In genomic region chr18:23701544-23702064, GRCh38 we compare ENCODE assay signal across 21 cellular contexts. TPM values are rescaled to one million over a fixed set of nuclear protein-coding genes. Genes with fewer than 3 reads are reported as not detected.
DNase-seq lines count a peak whose midpoint lies in the region; ATAC-seq and TF ChIP-seq lines count a peak whose summit lies in the region.
"Had no signal": no experiment of that assay in that cellular context is flagged by ENCODE, and none has a peak within 500 bp of the region (broad histone marks: within the 10 kb centered on the region; RNA-seq: fewer than 3 reads in every experiment).

No MANE protein-coding gene starts in this region.

- no peaks in the 10 kb centered on the region for H3K9me3 Mint-ChIP-seq in GM23338
- H3K9me3 Mint-ChIP-seq: CD8-positive, alpha-beta T cell; H9; HFFc6 had no signal

- H3K27me3 Mint-ChIP-seq in GM23338 (ENCODE audit: insufficient read depth, low read depth, poor library complexity), result peaks cover 2% of the 10 kb centered on the region

- no peaks in the 10 kb centered on the region for H4K20me1 ChIP-seq in GM23338 (replicated peaks; ENCODE audit: insufficient read depth)
- H4K20me1 ChIP-seq in MM.1S (ENCODE audit: insufficient read depth, low read length), result no peaks in the 10 kb centered on the region

- peak; percentile 14 to 38; a peak in 2 of 4 replicates for TF ChIP-seq CTCF in GM23338 (conservative IDR thresholded peaks at IDR 0.05; ENCODE audit: low read depth in 2 of 2)
- no peak for TF ChIP-seq CTCF in MM.1S (IDR thresholded peaks at IDR 0.05; ENCODE audit: low read length)

- H3F3A ChIP-seq in GM23338 (replicated peaks; ENCODE audit: low read depth) (no peaks in the 10 kb centered on the region), MM.1S (ENCODE audit: insufficient read depth, low read length) (no peaks in the 10 kb centered on the region)

- DNase-seq in NCI-H82 (lab: John Stamatoyannopoulos, UW) (peak; percentile 27), NCI-H82 treated with DMSO at 0.1 percent for 48 hours (lab: John Stamatoyannopoulos, UW; ENCODE audit: unreplicated experiment) (no peak), GM23338 (ENCODE audit: low spot score) (no peak), MM.1S (no peak), Ammon's horn (ENCODE audit: low spot score) (no peak), left colon (no peak)
- no peak for DNase-seq in activated CD8-positive, alpha-beta memory T cell treated with anti-CD3 and anti-CD28 coated beads for 24 hours
- DNase-seq: ACHN; AML-193; C1 segment of cervical spinal cord; Caco-2; CD4-positive, CD25-positive, alpha-beta regulatory T cell; CD8-positive, alpha-beta T cell; DMS153; DND-41; GDM1; GM23248; H9; HFFc6 had no signal

- H3K27ac Mint-ChIP-seq in GM23338, result no peak overlapping the region
- H3K27ac Mint-ChIP-seq: CD4-positive, CD25-positive, alpha-beta regulatory T cell; CD8-positive, alpha-beta T cell; H9; HFFc6 had no signal

- no peaks in the 10 kb centered on the region for H3K4me1 Mint-ChIP-seq in GM23338
- H3K4me1 Mint-ChIP-seq: CD4-positive, CD25-positive, alpha-beta regulatory T cell; H9 had no signal

- ATAC-seq in GM23338 (no peak), left colon (no peak)
- ATAC-seq: CD8-positive, alpha-beta T cell had no signal

- H2AFZ ChIP-seq in GM23338 (no peak overlapping the region), MM.1S (ENCODE audit: low read length) (no peak overlapping the region)
- H2AFZ ChIP-seq: GM23248 had no signal

- no peaks in the 10 kb centered on the region for H3K36me3 Mint-ChIP-seq in GM23338 (ENCODE audit: low read depth)
- H3K36me3 Mint-ChIP-seq: CD4-positive, CD25-positive, alpha-beta regulatory T cell; CD8-positive, alpha-beta T cell had no signal

- H3K79me2 ChIP-seq in GM23338 (replicated peaks; ENCODE audit: insufficient read depth), result no peaks in the 10 kb centered on the region
- H3K79me2 ChIP-seq in MM.1S (ENCODE audit: low read length), result no peaks in the 10 kb centered on the region

- H3K4me3 ChIP-seq in GM23338 (no peak overlapping the region), MM.1S (ENCODE audit: low read length) (no peak overlapping the region)
- H3K4me3 ChIP-seq: GM12878, GM23248 had no signal

- H3K27me3 ChIP-seq in GM23338 (ENCODE audit: insufficient read depth) (no peaks in the 10 kb centered on the region), MM.1S (replicated peaks; ENCODE audit: insufficient read depth, low read length) (no peaks in the 10 kb centered on the region)

- no peaks in the 10 kb centered on the region; the same call in 1 of the 2 replicates for H3K9me2 ChIP-seq in GM23338 (ENCODE audit: insufficient read depth)
- H3K9me2 ChIP-seq in MM.1S (replicated peaks; ENCODE audit: insufficient read depth, low read length), result no peaks in the 10 kb centered on the region

- H3K4me2 ChIP-seq in GM23338 (no peak overlapping the region), MM.1S (ENCODE audit: low read depth, low read length) (no peak overlapping the region)

- H3K9ac ChIP-seq in MM.1S (ENCODE audit: low read length), result no peak overlapping the region
- H3K9ac ChIP-seq: GM23248 had no signal

- intact Hi-C loops in left colon (cut with DNase I, micrococcal nuclease), result loop anchor here in 1 of 2 donors (10.0 kb wide), 1 partner anchor 77 kb away; no protein-coding TSS in a partner anchor

- no peaks in the 10 kb centered on the region for H3K9me3 ChIP-seq in MM.1S (replicated peaks; ENCODE audit: insufficient read depth, low read length)
- H3K9me3 ChIP-seq: Caco-2 had no signal

- H3K36me3 ChIP-seq in GM23338 (ENCODE audit: insufficient read depth) (no peaks in the 10 kb centered on the region), MM.1S (replicated peaks; ENCODE audit: insufficient read depth, low read length) (no peaks in the 10 kb centered on the region)

- H3K4me3 Mint-ChIP-seq in GM23338, result no peak overlapping the region
- H3K4me3 Mint-ChIP-seq: CD4-positive, CD25-positive, alpha-beta regulatory T cell; CD8-positive, alpha-beta T cell; H9; HFFc6 had no signal

- H3K27ac ChIP-seq in GM23338 (ENCODE audit: low read depth), result no peak overlapping the region
- peak overlapping the region; percentile 1; the same call in 1 of the 2 replicates for H3K27ac ChIP-seq in MM.1S (ENCODE audit: low read length)
- H3K27ac ChIP-seq: 22Rv1, GM23248 had no signal

- no peaks in the 10 kb centered on the region for H3K4me1 ChIP-seq in GM23338 (ENCODE audit: insufficient read depth)
- H3K4me1 ChIP-seq in MM.1S (ENCODE audit: low read length), result peaks cover 7% of the 10 kb centered on the region; the same call in 1 of the 2 replicates
- H3K4me1 ChIP-seq: Caco-2 had no signal

TF ChIP-seq in GM23338, 12 proteins besides CTCF, POLR2A, EP300 and RAD21 (continues in another document):
- TF ChIP-seq EZH2 (IDR thresholded peaks at IDR 0.05; ENCODE audit: low read depth, unreplicated experiment) (no peak), EZH2phosphoT487 (IDR thresholded peaks at IDR 0.05; ENCODE audit: unreplicated experiment) (no peak), JUNB (IDR thresholded peaks at IDR 0.05; ENCODE audit: unreplicated experiment) (no peak), NANOG (IDR thresholded peaks at IDR 0.05; ENCODE audit: borderline replicate concordance) (no peak), CREB1 (CRISPR knock-in tag; IDR thresholded peaks at IDR 0.05; ENCODE audit: low read depth) (no peak), STAT1 (IDR thresholded peaks at IDR 0.05; ENCODE audit: unreplicated experiment) (no peak)
- TF ChIP-seq, protein P1, sequence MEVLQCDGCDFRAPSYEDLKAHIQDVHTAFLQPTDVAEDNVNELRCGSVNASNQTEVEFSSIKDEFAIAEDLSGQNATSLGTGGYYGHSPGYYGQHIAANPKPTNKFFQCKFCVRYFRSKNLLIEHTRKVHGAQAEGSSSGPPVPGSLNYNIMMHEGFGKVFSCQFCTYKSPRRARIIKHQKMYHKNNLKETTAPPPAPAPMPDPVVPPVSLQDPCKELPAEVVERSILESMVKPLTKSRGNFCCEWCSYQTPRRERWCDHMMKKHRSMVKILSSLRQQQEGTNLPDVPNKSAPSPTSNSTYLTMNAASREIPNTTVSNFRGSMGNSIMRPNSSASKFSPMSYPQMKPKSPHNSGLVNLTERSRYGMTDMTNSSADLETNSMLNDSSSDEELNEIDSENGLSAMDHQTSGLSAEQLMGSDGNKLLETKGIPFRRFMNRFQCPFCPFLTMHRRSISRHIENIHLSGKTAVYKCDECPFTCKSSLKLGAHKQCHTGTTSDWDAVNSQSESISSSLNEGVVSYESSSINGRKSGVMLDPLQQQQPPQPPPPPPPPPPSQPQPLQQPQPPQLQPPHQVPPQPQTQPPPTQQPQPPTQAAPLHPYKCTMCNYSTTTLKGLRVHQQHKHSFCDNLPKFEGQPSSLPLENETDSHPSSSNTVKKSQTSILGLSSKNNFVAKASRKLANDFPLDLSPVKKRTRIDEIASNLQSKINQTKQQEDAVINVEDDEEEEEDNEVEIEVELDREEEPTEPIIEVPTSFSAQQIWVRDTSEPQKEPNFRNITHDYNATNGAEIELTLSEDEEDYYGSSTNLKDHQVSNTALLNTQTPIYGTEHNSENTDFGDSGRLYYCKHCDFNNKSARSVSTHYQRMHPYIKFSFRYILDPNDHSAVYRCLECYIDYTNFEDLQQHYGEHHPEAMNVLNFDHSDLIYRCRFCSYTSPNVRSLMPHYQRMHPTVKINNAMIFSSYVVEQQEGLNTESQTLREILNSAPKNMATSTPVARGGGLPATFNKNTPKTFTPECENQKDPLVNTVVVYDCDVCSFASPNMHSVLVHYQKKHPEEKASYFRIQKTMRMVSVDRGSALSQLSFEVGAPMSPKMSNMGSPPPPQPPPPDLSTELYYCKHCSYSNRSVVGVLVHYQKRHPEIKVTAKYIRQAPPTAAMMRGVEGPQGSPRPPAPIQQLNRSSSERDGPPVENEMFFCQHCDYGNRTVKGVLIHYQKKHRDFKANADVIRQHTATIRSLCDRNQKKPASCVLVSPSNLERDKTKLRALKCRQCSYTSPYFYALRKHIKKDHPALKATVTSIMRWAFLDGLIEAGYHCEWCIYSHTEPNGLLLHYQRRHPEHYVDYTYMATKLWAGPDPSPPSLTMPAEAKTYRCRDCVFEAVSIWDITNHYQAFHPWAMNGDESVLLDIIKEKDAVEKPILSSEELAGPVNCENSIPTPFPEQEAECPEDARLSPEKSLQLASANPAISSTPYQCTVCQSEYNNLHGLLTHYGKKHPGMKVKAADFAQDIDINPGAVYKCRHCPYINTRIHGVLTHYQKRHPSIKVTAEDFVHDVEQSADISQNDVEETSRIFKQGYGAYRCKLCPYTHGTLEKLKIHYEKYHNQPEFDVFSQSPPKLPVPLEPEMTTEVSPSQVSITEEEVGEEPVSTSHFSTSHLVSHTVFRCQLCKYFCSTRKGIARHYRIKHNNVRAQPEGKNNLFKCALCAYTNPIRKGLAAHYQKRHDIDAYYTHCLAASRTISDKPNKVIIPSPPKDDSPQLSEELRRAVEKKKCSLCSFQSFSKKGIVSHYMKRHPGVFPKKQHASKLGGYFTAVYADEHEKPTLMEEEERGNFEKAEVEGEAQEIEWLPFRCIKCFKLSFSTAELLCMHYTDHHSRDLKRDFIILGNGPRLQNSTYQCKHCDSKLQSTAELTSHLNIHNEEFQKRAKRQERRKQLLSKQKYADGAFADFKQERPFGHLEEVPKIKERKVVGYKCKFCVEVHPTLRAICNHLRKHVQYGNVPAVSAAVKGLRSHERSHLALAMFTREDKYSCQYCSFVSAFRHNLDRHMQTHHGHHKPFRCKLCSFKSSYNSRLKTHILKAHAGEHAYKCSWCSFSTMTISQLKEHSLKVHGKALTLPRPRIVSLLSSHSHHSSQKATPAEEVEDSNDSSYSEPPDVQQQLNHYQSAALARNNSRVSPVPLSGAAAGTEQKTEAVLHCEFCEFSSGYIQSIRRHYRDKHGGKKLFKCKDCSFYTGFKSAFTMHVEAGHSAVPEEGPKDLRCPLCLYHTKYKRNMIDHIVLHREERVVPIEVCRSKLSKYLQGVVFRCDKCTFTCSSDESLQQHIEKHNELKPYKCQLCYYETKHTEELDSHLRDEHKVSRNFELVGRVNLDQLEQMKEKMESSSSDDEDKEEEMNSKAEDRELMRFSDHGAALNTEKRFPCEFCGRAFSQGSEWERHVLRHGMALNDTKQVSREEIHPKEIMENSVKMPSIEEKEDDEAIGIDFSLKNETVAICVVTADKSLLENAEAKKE (CRISPR knock-in tag; IDR thresholded peaks at IDR 0.05), result no peak

RNA-seq across cellular contexts. Expression of gene LAMA3, which starts 12.4 kb away (rescaled TPM):
- 2.6 and 4.9 TPM in 2 replicates for total RNA-seq in GM23338 (2014; rRNA removed; shearing (Covaris generic))
- polyA plus RNA-seq in GM23338 (2016; fragmentation: Nextera tagmentation; extraction: Ambion mirVana), result 3.3 and 3.9 TPM in 2 replicates
- total RNA-seq in left colon, result 10 to 100 TPM; 33.2 to 98.0 TPM
- total RNA-seq: CD4-positive, CD25-positive, alpha-beta regulatory T cell; CD8-positive, alpha-beta T cell had no signal

RNA-seq across cellular contexts. Expression of gene ANKRD29, which starts 38.9 kb away (rescaled TPM):
- total RNA-seq in GM23338 (2014; rRNA removed; shearing (Covaris generic)), result 6.6 and 16.9 TPM in 2 replicates
- polyA plus RNA-seq in GM23338 (2016; fragmentation: Nextera tagmentation; extraction: Ambion mirVana), result 36.6 and 38.2 TPM in 2 replicates
- 1 to 10 TPM; 1.2 to 2.5 TPM for total RNA-seq in left colon
- total RNA-seq: CD4-positive, CD25-positive, alpha-beta regulatory T cell; CD8-positive, alpha-beta T cell had no signal
